ENCODE assay signal across 1 cellular context in the genomic region with DNA sequence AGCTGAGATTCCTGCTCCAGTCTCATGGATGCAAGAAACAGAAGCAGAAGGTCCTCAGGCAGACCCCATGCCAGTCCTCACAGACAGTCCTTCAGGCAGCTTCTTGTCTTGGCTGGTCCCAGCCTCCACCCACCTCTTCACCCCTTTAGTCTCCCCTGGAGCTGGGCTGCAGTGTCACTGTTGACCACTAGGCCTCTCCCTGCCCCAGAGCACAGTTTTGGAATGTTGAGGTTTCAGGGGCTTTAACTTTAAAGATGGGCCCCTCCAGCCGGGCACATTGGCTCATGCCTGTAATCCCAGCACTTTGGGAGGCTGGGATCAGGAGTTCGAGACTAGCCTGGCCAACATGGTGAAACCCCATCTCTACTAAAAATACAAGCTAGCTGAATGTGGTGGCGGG.
TF ChIP-seq lines count a peak whose summit lies in the region.

No MANE protein-coding gene starts in this region.

TF ChIP-seq in HEK293, 187 proteins besides CTCF, POLR2A, EP300 and RAD21 (continued from another document):
- TF ChIP-seq, protein P1, sequence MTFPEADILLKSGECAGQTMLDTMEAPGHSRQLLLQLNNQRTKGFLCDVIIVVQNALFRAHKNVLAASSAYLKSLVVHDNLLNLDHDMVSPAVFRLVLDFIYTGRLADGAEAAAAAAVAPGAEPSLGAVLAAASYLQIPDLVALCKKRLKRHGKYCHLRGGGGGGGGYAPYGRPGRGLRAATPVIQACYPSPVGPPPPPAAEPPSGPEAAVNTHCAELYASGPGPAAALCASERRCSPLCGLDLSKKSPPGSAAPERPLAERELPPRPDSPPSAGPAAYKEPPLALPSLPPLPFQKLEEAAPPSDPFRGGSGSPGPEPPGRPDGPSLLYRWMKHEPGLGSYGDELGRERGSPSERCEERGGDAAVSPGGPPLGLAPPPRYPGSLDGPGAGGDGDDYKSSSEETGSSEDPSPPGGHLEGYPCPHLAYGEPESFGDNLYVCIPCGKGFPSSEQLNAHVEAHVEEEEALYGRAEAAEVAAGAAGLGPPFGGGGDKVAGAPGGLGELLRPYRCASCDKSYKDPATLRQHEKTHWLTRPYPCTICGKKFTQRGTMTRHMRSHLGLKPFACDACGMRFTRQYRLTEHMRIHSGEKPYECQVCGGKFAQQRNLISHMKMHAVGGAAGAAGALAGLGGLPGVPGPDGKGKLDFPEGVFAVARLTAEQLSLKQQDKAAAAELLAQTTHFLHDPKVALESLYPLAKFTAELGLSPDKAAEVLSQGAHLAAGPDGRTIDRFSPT (tag by site-specific recombination; IDR thresholded peaks at IDR 0.05), result no peak
- TF ChIP-seq HOXD13 (CRISPR knock-in tag; IDR thresholded peaks at IDR 0.05; ENCODE audit: borderline replicate concordance) (no peak), ZNF777 (tag by site-specific recombination; IDR thresholded peaks at IDR 0.05; ENCODE audit: borderline replicate concordance) (no peak), ZNF423 (tag by site-specific recombination; IDR thresholded peaks at IDR 0.05) (no peak), ZSCAN23 (tag by site-specific recombination; IDR thresholded peaks at IDR 0.05) (no peak), ZNF324 (tag by site-specific recombination; IDR thresholded peaks at IDR 0.05) (no peak), GLI2 (tag by site-specific recombination; IDR thresholded peaks at IDR 0.05; ENCODE audit: borderline replicate concordance, low read depth) (no peak)
- TF ChIP-seq, protein P2, sequence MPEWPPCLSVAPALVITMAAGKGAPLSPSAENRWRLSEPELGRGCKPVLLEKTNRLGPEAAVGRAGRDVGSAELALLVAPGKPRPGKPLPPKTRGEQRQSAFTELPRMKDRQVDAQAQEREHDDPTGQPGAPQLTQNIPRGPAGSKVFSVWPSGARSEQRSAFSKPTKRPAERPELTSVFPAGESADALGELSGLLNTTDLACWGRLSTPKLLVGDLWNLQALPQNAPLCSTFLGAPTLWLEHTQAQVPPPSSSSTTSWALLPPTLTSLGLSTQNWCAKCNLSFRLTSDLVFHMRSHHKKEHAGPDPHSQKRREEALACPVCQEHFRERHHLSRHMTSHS (tag by site-specific recombination; IDR thresholded peaks at IDR 0.05), result no peak
